In the genomic region with DNA sequence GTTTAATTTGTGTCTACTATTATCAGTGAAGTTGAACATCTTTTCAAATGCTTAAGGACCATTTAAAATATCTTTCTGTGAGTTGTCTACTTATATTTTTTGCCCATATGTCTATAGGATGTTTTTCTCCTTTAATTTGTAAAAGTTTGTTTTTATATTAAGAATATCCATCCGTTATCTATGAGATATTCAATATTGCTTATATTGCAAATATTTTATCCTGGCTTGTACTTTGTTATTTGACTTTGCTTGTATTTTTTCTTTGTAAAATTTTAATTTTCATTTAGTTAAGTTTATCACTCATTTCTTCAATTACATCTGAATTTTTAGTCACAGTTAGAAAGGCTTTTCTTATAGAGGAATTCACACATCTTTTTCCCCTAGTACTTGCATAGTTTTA, we compare ENCODE assay signal across 20 cellular contexts.
DNase-seq lines count a peak whose midpoint lies in the region; ATAC-seq, FAIRE-seq and TF ChIP-seq lines count a peak whose summit lies in the region.
"Had no signal": no experiment of that assay in that cellular context is flagged by ENCODE, and none has a peak within 500 bp of the region (broad histone marks: within the 10 kb centered on the region; RNA-seq: fewer than 3 reads in every experiment).

No MANE protein-coding gene starts in this region.

- no peaks in the 10 kb centered on the region for H3K27me3 ChIP-seq in HepG2 (ENCODE audit: control insufficient read depth in 1 of 2, insufficient read depth in 2 of 2, low read length in 2 of 2)
- H3K27me3 ChIP-seq in right lobe of liver, result no peaks in the 10 kb centered on the region
- H3K27me3 ChIP-seq in small intestine (ENCODE audit: control insufficient read depth in 2 of 2, insufficient read depth in 2 of 2, low read length in 2 of 2), result no peaks in the 10 kb centered on the region

- TF ChIP-seq CTCF in HepG2 (CRISPR knock-in tag; IDR thresholded peaks at IDR 0.05) (no peak), right lobe of liver (IDR thresholded peaks at IDR 0.05) (no peak)

- H4K20me1 ChIP-seq in HepG2 (ENCODE audit: insufficient read depth, low read length), result no peaks in the 10 kb centered on the region

- FAIRE-seq in HepG2 (lab: Jason Lieb, UNC) (no peak), colon (lab: Jason Lieb, UNC) (peak; percentile 78), small intestine (lab: Jason Lieb, UNC) (peak; percentile 67), HTR-8/SVneo (lab: Jason Lieb, UNC) (no peak)
- FAIRE-seq: GM12891, GM18507, H1 had no signal

- DNase-seq in HepG2 (ENCODE audit: low spot score) (no peak), right lobe of liver (no peak), small intestine (no peak), HTR-8/SVneo (ENCODE audit: insufficient read length, low spot score) (no peak), left ventricle myocardium superior (no peak)
- DNase-seq: C1 segment of cervical spinal cord; Calu3; CD4-positive, alpha-beta memory T cell; COR-L47; DMS53; DMS79 treated with DMSO at 0.1 percent for 48 hours; GF-D8; GM23248; H7; HCEC 1CT had no signal

- H3K9ac ChIP-seq in HepG2 (ENCODE audit: insufficient read depth, low read depth, low read length), result no peak overlapping the region
- H3K9ac ChIP-seq: GM23248 had no signal

- intact Hi-C loops in HepG2 (cut with micrococcal nuclease; ENCODE audit: unreplicated experiment) (no loop called here), right lobe of liver (cut with DNase I) (no loop called here), left ventricle myocardium superior (cut with micrococcal nuclease) (no loop called here)

- ATAC-seq in HepG2 (no peak), right lobe of liver (no peak), left ventricle myocardium superior (no peak)

- H3K79me2 ChIP-seq in HepG2 (ENCODE audit: insufficient read depth, low read length), result no peaks in the 10 kb centered on the region

- no TSS peak for BruUV-seq in HepG2 (replicated peaks; lab: Mats Ljungman, UMichigan)

- H3K4me1 ChIP-seq in HepG2 (ENCODE audit: insufficient read depth, low read length) (peaks cover 11% of the 10 kb centered on the region), right lobe of liver (peaks cover 0 to 10% (median 5%) of the 10 kb centered on the region in 4 donors), small intestine (ENCODE audit: control insufficient read depth in 2 of 2, insufficient read depth in 1 of 2, low read depth in 1 of 2, low read length in 1 of 2) (no peaks in the 10 kb centered on the region)

- H3K36me3 ChIP-seq in HepG2 (replicated peaks in 1 of 2; ENCODE audit: control insufficient read depth in 1 of 2, insufficient read depth in 2 of 2, low read length in 2 of 2), result no peaks in the 10 kb centered on the region
- no peaks in the 10 kb centered on the region for H3K36me3 ChIP-seq in right lobe of liver
- no peaks in the 10 kb centered on the region for H3K36me3 ChIP-seq in small intestine (ENCODE audit: control insufficient read depth in 2 of 2, insufficient read depth in 2 of 2, low read length in 2 of 2)

- CTCF ChIA-PET in HepG2 (lab: Yijun Ruan, JAX; ENCODE audit: low intra/inter-chr PET ratio, low total read pairs), result no interaction called here

- TF ChIP-seq RAD21 in HepG2 (CRISPR knock-in tag; IDR thresholded peaks at IDR 0.05), result no peak

- in situ Hi-C loops in HepG2 (cut with HindIII; ENCODE audit: extremely low pct_ligation_motif_present, low pct_unique_long_range_greater_than_20kb), result loop anchor here (25.0 kb wide), 2 partner anchors 718 to 1243 kb away; no protein-coding TSS in a partner anchor

- H3K4me3 ChIP-seq in HepG2 (replicated peaks in 1 of 3; ENCODE audit: insufficient read depth in 1 of 3, low read depth in 2 of 3, low read length in 3 of 3), result no peak overlapping the region
- no peak overlapping the region for H3K4me3 ChIP-seq in right lobe of liver
- H3K4me3 ChIP-seq in small intestine (ENCODE audit: low read depth in 1 of 2, low read length in 2 of 2), result no peak overlapping the region
- H3K4me3 ChIP-seq: GM23248 had no signal

- TF ChIP-seq EP300 in HepG2 (IDR thresholded peaks at IDR 0.05; ENCODE audit: low read depth in 2 of 2, low read length in 2 of 2) (no peak), HepG2 (CRISPR knock-in tag; IDR thresholded peaks at IDR 0.05; ENCODE audit: borderline replicate concordance) (no peak)

- H3K27ac ChIP-seq in HepG2 (ENCODE audit: extremely low read length, insufficient read depth, low read length) (no peak overlapping the region), right lobe of liver (no peak overlapping the region), small intestine (ENCODE audit: low read depth in 1 of 2, low read length in 1 of 2) (no peak overlapping the region)
- H3K27ac ChIP-seq: 22Rv1, GM23248 had no signal

- POLR2A ChIA-PET in HepG2 (lab: Yijun Ruan, JAX), result no interaction called here

- H3K9me3 ChIP-seq in HepG2 (ENCODE audit: low read length) (no peaks in the 10 kb centered on the region), right lobe of liver (no peaks in the 10 kb centered on the region), small intestine (ENCODE audit: control insufficient read depth, low read depth) (no peaks in the 10 kb centered on the region)

- H2AFZ ChIP-seq in HepG2 (ENCODE audit: low read length), result no peak overlapping the region
- H2AFZ ChIP-seq: GM23248 had no signal

- 25% methylated on average over 1 of the region's 1 CpG for WGBS in HepG2 (ENCODE audit: low lambda C conversion rate)
- WGBS in right lobe of liver (ENCODE audit: insufficient coverage, low coverage, low lambda C conversion rate, missing lambda C conversion rate), result 73% methylated on average over 1 of the region's 1 CpG
- WGBS in small intestine, 3 donors, result 86 to 91% (median 91%) methylated on average over 1 of the region's 1 CpG

- no peak for TF ChIP-seq POLR2A in HepG2 (IDR thresholded peaks at IDR 0.05; ENCODE audit: insufficient read depth in 1 of 2, low read depth in 2 of 2, low read length in 2 of 2)
- no peak for TF ChIP-seq POLR2A in right lobe of liver (IDR thresholded peaks at IDR 0.05)

- H3K4me2 ChIP-seq in HepG2 (ENCODE audit: low read depth, low read length), result no peak overlapping the region

TF ChIP-seq in HepG2, 621 proteins besides CTCF, POLR2A, EP300 and RAD21:
- TF ChIP-seq ZNF432 (CRISPR knock-in tag; IDR thresholded peaks at IDR 0.05; ENCODE audit: borderline replicate concordance) (no peak), CHCHD3 (CRISPR knock-in tag; IDR thresholded peaks at IDR 0.05) (no peak), MAFF (IDR thresholded peaks at IDR 0.05; ENCODE audit: low read depth, low read length) (peak; percentile 75; the same call in 1 of the 2 replicates), MAFK (conservative IDR thresholded peaks at IDR 0.05 in 1 of 2, IDR thresholded peaks at IDR 0.05 in 1 of 2; ENCODE audit: low read length in 2 of 2) (peak; percentile 63 to 88), ZBTB7B (CRISPR knock-in tag; IDR thresholded peaks at IDR 0.05) (no peak), SETDB1 (CRISPR knock-in tag; IDR thresholded peaks at IDR 0.05; ENCODE audit: borderline replicate concordance) (no peak)
- TF ChIP-seq, protein P1, sequence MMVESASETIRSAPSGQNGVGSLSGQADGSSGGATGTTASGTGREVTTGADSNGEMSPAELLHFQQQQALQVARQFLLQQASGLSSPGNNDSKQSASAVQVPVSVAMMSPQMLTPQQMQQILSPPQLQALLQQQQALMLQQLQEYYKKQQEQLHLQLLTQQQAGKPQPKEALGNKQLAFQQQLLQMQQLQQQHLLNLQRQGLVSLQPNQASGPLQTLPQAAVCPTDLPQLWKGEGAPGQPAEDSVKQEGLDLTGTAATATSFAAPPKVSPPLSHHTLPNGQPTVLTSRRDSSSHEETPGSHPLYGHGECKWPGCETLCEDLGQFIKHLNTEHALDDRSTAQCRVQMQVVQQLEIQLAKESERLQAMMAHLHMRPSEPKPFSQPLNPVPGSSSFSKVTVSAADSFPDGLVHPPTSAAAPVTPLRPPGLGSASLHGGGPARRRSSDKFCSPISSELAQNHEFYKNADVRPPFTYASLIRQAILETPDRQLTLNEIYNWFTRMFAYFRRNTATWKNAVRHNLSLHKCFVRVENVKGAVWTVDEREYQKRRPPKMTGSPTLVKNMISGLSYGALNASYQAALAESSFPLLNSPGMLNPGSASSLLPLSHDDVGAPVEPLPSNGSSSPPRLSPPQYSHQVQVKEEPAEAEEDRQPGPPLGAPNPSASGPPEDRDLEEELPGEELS (CRISPR knock-in tag; IDR thresholded peaks at IDR 0.05), result no peak
TF ChIP-seq in HepG2: peak in this region for 2.
